15 cellular contexts compared by ENCODE assay signal in the genomic region with DNA sequence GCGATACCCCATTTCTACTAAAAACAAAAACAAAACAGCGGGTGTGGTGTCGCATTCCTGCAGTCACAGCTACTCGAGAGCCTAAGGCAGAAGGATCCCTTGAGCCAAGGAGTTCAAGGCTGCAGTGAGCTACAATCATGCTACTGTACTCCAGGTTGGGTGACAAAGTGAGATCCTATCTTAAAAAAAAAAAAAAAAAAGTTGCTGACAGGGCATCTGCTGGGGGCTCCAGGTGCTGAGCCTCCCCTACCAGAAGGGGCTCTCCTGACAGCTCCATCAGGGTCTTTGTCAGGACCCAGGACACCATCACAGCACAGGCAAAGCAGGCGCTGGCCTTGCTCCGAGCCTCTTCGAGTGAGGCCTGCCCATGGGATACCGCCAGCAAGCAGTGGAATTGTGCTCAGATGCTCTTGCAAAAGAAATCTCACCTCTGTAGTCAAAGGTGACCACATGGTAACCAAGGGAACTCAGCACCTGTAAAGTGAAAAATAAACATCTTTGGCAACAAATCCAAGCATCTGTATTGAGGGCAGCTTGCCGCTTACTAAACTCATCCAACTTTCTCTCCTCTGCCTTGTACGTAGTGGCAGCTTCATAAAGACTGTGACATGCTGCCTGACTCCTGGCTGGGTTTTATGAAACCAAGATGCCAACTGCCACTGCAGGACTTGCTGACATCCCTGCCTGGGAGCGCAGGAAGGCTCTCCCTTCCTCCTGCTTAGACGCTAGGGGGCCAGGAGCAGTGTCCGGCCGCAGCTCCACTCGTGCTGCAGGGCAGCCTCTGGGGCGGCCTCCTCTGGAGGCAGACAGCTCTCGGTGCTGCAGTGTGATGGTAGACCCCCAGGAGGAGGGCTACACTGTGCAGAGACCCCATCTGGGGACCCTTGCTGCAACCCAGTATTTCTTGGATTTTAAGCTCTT.
A peak's percentile ranks its signal among the peaks of the same experiment; 100 is the strongest.
DNase-seq lines count a peak whose midpoint lies in the region; ATAC-seq and TF ChIP-seq lines count a peak whose summit lies in the region.
"Had no signal": no experiment of that assay in that cellular context is flagged by ENCODE, and none has a peak within 500 bp of the region (broad histone marks: within the 10 kb centered on the region; RNA-seq: fewer than 3 reads in every experiment).

No MANE protein-coding gene starts in this region.

- POLR2A ChIA-PET in HEK293T (lab: Yijun Ruan, JAX): interaction anchor here (1.0 kb wide), 1 partner anchor 92 kb away, joined by 4 read pairs; the partner anchor contains the start of gene GINS1

- H3K79me2 ChIP-seq in GM23338 (replicated peaks; ENCODE audit: insufficient read depth): peaks cover 9% of the 10 kb centered on the region

- H3K27me3 ChIP-seq in GM23338 (ENCODE audit: insufficient read depth): no peaks in the 10 kb centered on the region
- H3K27me3 ChIP-seq in Peyer's patch: no peaks in the 10 kb centered on the region
- H3K27me3 ChIP-seq in spleen (replicated peaks in 1 of 7): no peaks in the 10 kb centered on the region
- H3K27me3 ChIP-seq: body of pancreas had no signal

- TF ChIP-seq POLR2A in Peyer's patch (IDR thresholded peaks at IDR 0.05) (no peak), spleen (IDR thresholded peaks at IDR 0.05) (no peak)

- TF ChIP-seq CTCF in GM23338 (conservative IDR thresholded peaks at IDR 0.05; ENCODE audit: low read depth in 2 of 2) (peak; percentile 42), Peyer's patch (IDR thresholded peaks at IDR 0.05) (no peak), glutamatergic neuron (IDR thresholded peaks at IDR 0.05; ENCODE audit: partially characterized antibody, unreplicated experiment) (peak; percentile 26), spleen (IDR thresholded peaks at IDR 0.05 in 8 of 11, conservative IDR thresholded peaks at IDR 0.05 in 3 of 11) (no peak)

- H3K27me3 Mint-ChIP-seq in GM23338 (ENCODE audit: insufficient read depth, low read depth, poor library complexity) (peaks cover 13% of the 10 kb centered on the region), glutamatergic neuron (ENCODE audit: unreplicated experiment) (peaks cover 24% of the 10 kb centered on the region)
- H3K27me3 Mint-ChIP-seq: activated T-cell treated with anti-CD3 and anti-CD28 coated beads, Interleukin-2, amount 50 U/mL, for 24 hours; stimulated activated naive CD8-positive, alpha-beta T cell treated with anti-CD3 and anti-CD28 coated beads, Interleukin-15, Interleukin-2, amounts not matched to agents 100 ng/mL and 50 ng/mL, for 24 hours had no signal

- 89 to 97% (median 95%) methylated on average over 17 of the region's 17 CpGs for WGBS in spleen, 5 donors

- H3K4me1 Mint-ChIP-seq in GM23338: peaks cover 17% of the 10 kb centered on the region
- H3K4me1 Mint-ChIP-seq in glutamatergic neuron (ENCODE audit: low read depth, unreplicated experiment): peaks cover 56% of the 10 kb centered on the region

- H3K4me3 Mint-ChIP-seq in GM23338 (no peak overlapping the region), glutamatergic neuron (ENCODE audit: unreplicated experiment) (peak overlapping the region; percentile 42)
- H3K4me3 Mint-ChIP-seq: activated T-cell treated with anti-CD3 and anti-CD28 coated beads, Interleukin-2, amount 50 U/mL, for 24 hours; stimulated activated naive CD8-positive, alpha-beta T cell treated with anti-CD3 and anti-CD28 coated beads, Interleukin-15, Interleukin-2, amounts not matched to agents 100 ng/mL and 50 ng/mL, for 24 hours had no signal

- H3K36me3 ChIP-seq in GM23338 (ENCODE audit: insufficient read depth): no peaks in the 10 kb centered on the region
- peaks cover 0 to 14% (median 0%) of the 10 kb centered on the region in 3 donors for H3K36me3 ChIP-seq in Peyer's patch
- peaks cover 0 to 45% (median 0%) of the 10 kb centered on the region in 6 donors for H3K36me3 ChIP-seq in spleen

- no peak overlapping the region for H3K4me2 ChIP-seq in GM23338

- H3K36me3 Mint-ChIP-seq in GM23338 (ENCODE audit: low read depth): peaks cover 58% of the 10 kb centered on the region
- H3K36me3 Mint-ChIP-seq in glutamatergic neuron (ENCODE audit: unreplicated experiment): peaks cover 14% of the 10 kb centered on the region

- H3K27ac ChIP-seq in GM23338 (ENCODE audit: low read depth) (0 out of 2 replicates have a peak overlapping the region, but pooled peaks have one; percentile 32), Peyer's patch (no peak overlapping the region), spleen (no peak overlapping the region)
- H3K27ac ChIP-seq: body of pancreas, SK-N-MC had no signal

- no peak overlapping the region for H2AFZ ChIP-seq in GM23338

- H3K9me3 ChIP-seq in Peyer's patch (no peaks in the 10 kb centered on the region), spleen (no peaks in the 10 kb centered on the region)
- H3K9me3 ChIP-seq: body of pancreas had no signal

- no peaks in the 10 kb centered on the region for H3F3A ChIP-seq in GM23338 (replicated peaks; ENCODE audit: low read depth)

- H3K27ac Mint-ChIP-seq in GM23338 (no peak overlapping the region), glutamatergic neuron (ENCODE audit: unreplicated experiment) (peak overlapping the region; percentile 88)
- H3K27ac Mint-ChIP-seq: activated T-cell treated with anti-CD3 and anti-CD28 coated beads, Interleukin-2, amount 50 U/mL, for 24 hours; stimulated activated naive CD8-positive, alpha-beta T cell treated with anti-CD3 and anti-CD28 coated beads, Interleukin-15, Interleukin-2, amounts not matched to agents 100 ng/mL and 50 ng/mL, for 24 hours had no signal

- H3K9me2 ChIP-seq in GM23338 (ENCODE audit: insufficient read depth): no peaks in the 10 kb centered on the region

- H3K9me3 Mint-ChIP-seq in GM23338 (peaks cover 5% of the 10 kb centered on the region; the same call in 2 of the 3 replicates), glutamatergic neuron (ENCODE audit: unreplicated experiment) (peaks cover 29% of the 10 kb centered on the region)
- H3K9me3 Mint-ChIP-seq: activated T-cell treated with anti-CD3 and anti-CD28 coated beads, Interleukin-2, amount 50 U/mL, for 24 hours; stimulated activated naive CD8-positive, alpha-beta T cell treated with anti-CD3 and anti-CD28 coated beads, Interleukin-15, Interleukin-2, amounts not matched to agents 100 ng/mL and 50 ng/mL, for 24 hours had no signal

- intact Hi-C loops in spleen (cut with DNase I; ENCODE audit: low total_unique reads): loop anchor here (10.0 kb wide), 1 partner anchor 70 kb away; no protein-coding TSS in a partner anchor

- H3K4me3 ChIP-seq in GM23338 (no peak overlapping the region), Peyer's patch (no peak overlapping the region), spleen (no peak overlapping the region)
- H3K4me3 ChIP-seq: body of pancreas, SK-N-MC had no signal

- CTCF ChIA-PET in HEK293T (lab: Yijun Ruan, JAX): interaction anchor here (0.6 to 1.3 kb wide), 3 partner anchors 12 to 84 kb away, joined by 3 to 7 read pairs (median 3); no protein-coding TSS in a partner anchor

- H3K4me1 ChIP-seq in GM23338 (ENCODE audit: insufficient read depth): no peaks in the 10 kb centered on the region
- H3K4me1 ChIP-seq in Peyer's patch: peaks cover 4 to 30% (median 16%) of the 10 kb centered on the region in 4 donors
- peaks cover 10 to 71% (median 39%) of the 10 kb centered on the region in 6 donors for H3K4me1 ChIP-seq in spleen

- DNase-seq in GM23338 (ENCODE audit: low spot score): peak; percentile 36
- DNase-seq in Peyer's patch: peak; percentile 10 to 32 (median 26)
- peak; percentile 46 for DNase-seq in glutamatergic neuron
- peak; percentile 73 for DNase-seq in spleen
- no peak for DNase-seq in COLO829 (ENCODE audit: low spot score)
- DNase-seq in NCI-H2196 (lab: John Stamatoyannopoulos, UW; ENCODE audit: unreplicated experiment): no peak
- no peak for DNase-seq in HEK293T (ENCODE audit: extremely low spot score)
- DNase-seq: activated CD4-positive, CD25-positive, alpha-beta regulatory T cell; GF-D8; NCI-H2029 had no signal

- peaks cover 8% of the 10 kb centered on the region; the same call in 1 of the 2 replicates for H4K20me1 ChIP-seq in GM23338 (replicated peaks; ENCODE audit: insufficient read depth)

- peak; percentile 34 for ATAC-seq in GM23338
- ATAC-seq: body of pancreas, right cardiac atrium had no signal

TF ChIP-seq in HEK293T, 16 proteins besides CTCF, POLR2A, EP300 and RAD21:
- TF ChIP-seq ZNF384 (IDR thresholded peaks at IDR 0.05) (no peak), FOXA1 (IDR thresholded peaks at IDR 0.05) (no peak), L3MBTL2 (conservative IDR thresholded peaks at IDR 0.05) (no peak), ELF4 (IDR thresholded peaks at IDR 0.05) (no peak), FOXK2 (IDR thresholded peaks at IDR 0.05) (no peak), ARNT (IDR thresholded peaks at IDR 0.05) (no peak), HDGF (IDR thresholded peaks at IDR 0.05; ENCODE audit: borderline replicate concordance) (no peak), TARDBP (IDR thresholded peaks at IDR 0.05) (no peak), NFRKB (IDR thresholded peaks at IDR 0.05) (no peak), FOXM1 (IDR thresholded peaks at IDR 0.05; ENCODE audit: borderline replicate concordance) (no peak), BHLHE40 (IDR thresholded peaks at IDR 0.05; ENCODE audit: borderline replicate concordance) (no peak), CTBP1 (IDR thresholded peaks at IDR 0.05; ENCODE audit: borderline replicate concordance) (no peak), SUZ12 (IDR thresholded peaks at IDR 0.05) (no peak), LEF1 (IDR thresholded peaks at IDR 0.05; ENCODE audit: borderline replicate concordance) (no peak), SP1 (IDR thresholded peaks at IDR 0.05) (no peak)
- TF ChIP-seq, protein P1, sequence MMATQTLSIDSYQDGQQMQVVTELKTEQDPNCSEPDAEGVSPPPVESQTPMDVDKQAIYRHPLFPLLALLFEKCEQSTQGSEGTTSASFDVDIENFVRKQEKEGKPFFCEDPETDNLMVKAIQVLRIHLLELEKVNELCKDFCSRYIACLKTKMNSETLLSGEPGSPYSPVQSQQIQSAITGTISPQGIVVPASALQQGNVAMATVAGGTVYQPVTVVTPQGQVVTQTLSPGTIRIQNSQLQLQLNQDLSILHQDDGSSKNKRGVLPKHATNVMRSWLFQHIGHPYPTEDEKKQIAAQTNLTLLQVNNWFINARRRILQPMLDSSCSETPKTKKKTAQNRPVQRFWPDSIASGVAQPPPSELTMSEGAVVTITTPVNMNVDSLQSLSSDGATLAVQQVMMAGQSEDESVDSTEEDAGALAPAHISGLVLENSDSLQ (IDR thresholded peaks at IDR 0.05): no peak

Comparison
In these comparisons a context has a peak if more than half of its experiments do, and no peak if none do; other contexts are left out.
1. DNase-seq: peak in GM23338 (single experiment), Peyer's patch (3 of 3), glutamatergic neuron (single experiment) and spleen (single experiment); none in COLO829 (single experiment), NCI-H2196 (single experiment) and HEK293T (single experiment).
2. CTCF ChIP-seq: peak in GM23338 (2 of 2) and glutamatergic neuron (single experiment); none in Peyer's patch (0 of 6) and spleen (0 of 11).